Comparison of ENCODE assay signal across 16 cellular contexts in the genomic region with DNA sequence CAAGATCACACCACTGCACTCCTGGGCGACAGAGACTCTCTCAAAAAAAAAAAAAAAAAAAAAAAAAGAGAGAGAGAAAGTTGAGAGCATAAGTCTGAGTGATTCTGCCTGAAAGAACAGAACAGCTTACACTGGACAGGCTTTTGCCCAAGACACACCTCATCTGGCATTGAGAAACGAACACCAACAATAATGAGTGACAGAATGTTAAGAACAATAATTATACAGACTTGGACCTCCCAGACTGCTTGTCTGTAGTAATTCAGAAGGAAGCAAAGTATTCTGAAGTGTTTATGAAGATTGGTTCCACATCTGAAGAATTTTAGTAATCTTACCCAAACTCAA. TPM values are rescaled to one million over a fixed set of nuclear protein-coding genes. Genes with fewer than 3 reads are reported as not detected.
DNase-seq lines count a peak whose midpoint lies in the region; ATAC-seq, FAIRE-seq and TF ChIP-seq lines count a peak whose summit lies in the region.
"Had no signal": no experiment of that assay in that cellular context is flagged by ENCODE, and none has a peak within 500 bp of the region (broad histone marks: within the 10 kb centered on the region; RNA-seq: fewer than 3 reads in every experiment).

No MANE protein-coding gene starts in this region.

- peak overlapping the region; percentile 53 for H3K27ac ChIP-seq in lower lobe of right lung
- H3K27ac ChIP-seq: WERI-Rb-1 had no signal

- H3K36me3 ChIP-seq in lower lobe of right lung (no peaks in the 10 kb centered on the region), mucosa of descending colon (ENCODE audit: low read depth) (no peaks in the 10 kb centered on the region)
- H3K36me3 ChIP-seq: thoracic aorta, WERI-Rb-1 had no signal

- ATAC-seq in GM21528 (IDR thresholded peaks at IDR 0.05; ENCODE audit: low FRiP score, unreplicated experiment), result peak; percentile 12
- ATAC-seq in HG03354 (IDR thresholded peaks at IDR 0.05; ENCODE audit: poor library complexity, severe bottlenecking, unreplicated experiment), result peak; percentile 35
- peak; percentile 15 to 39 for ATAC-seq in lower lobe of right lung
- ATAC-seq in mucosa of descending colon, result no peak
- ATAC-seq in activated CD8-positive, alpha-beta memory T cell treated with anti-CD3 and anti-CD28 coated beads, Interleukin-2, amount 10 ng/mL, durations not matched to agents 7 days and 5 days, result no peak

- H3K4me3 Mint-ChIP-seq in activated CD8-positive, alpha-beta memory T cell treated with anti-CD3 and anti-CD28 coated beads, Interleukin-2, amount 10 ng/mL, durations not matched to agents 7 days and 5 days, result no peak overlapping the region
- H3K4me3 Mint-ChIP-seq: activated naive CD4-positive, alpha-beta T cell treated with anti-CD3 and anti-CD28 coated beads for 36 hours had no signal

- H3K4me1 Mint-ChIP-seq in activated CD8-positive, alpha-beta memory T cell treated with anti-CD3 and anti-CD28 coated beads, Interleukin-2, amount 10 ng/mL, durations not matched to agents 7 days and 5 days, result peaks cover 2% of the 10 kb centered on the region

- TF ChIP-seq CTCF in lower lobe of right lung (IDR thresholded peaks at IDR 0.05) (no peak), mucosa of descending colon (IDR thresholded peaks at IDR 0.05) (no peak)

- no peak overlapping the region for H3K4me3 ChIP-seq in lower lobe of right lung
- H3K4me3 ChIP-seq in mucosa of descending colon, result no peak overlapping the region

- H3K36me3 Mint-ChIP-seq in activated CD8-positive, alpha-beta memory T cell treated with anti-CD3 and anti-CD28 coated beads, Interleukin-2, amount 10 ng/mL, durations not matched to agents 7 days and 5 days, result no peaks in the 10 kb centered on the region
- H3K36me3 Mint-ChIP-seq: naive B cell had no signal

- peak; percentile 64 for FAIRE-seq in GM12891 (lab: Jason Lieb, UNC)

- H3K27me3 Mint-ChIP-seq in activated CD8-positive, alpha-beta memory T cell treated with anti-CD3 and anti-CD28 coated beads, Interleukin-2, amount 10 ng/mL, durations not matched to agents 7 days and 5 days, result no peaks in the 10 kb centered on the region
- H3K27me3 Mint-ChIP-seq: naive B cell had no signal

- TF ChIP-seq POLR2A in GM12891 (IDR thresholded peaks at IDR 0.05; ENCODE audit: low read depth, low read length), result no peak

- no peaks in the 10 kb centered on the region for H3K9me3 Mint-ChIP-seq in activated CD8-positive, alpha-beta memory T cell treated with anti-CD3 and anti-CD28 coated beads, Interleukin-2, amount 10 ng/mL, durations not matched to agents 7 days and 5 days (ENCODE audit: low read depth)
- H3K9me3 Mint-ChIP-seq: naive B cell had no signal

- intact Hi-C loops in lower lobe of right lung (cut with DNase I) (no loop called here), mucosa of descending colon (cut with DNase I, micrococcal nuclease) (no loop called here)

- CTCF ChIA-PET in activated CD8-positive, alpha-beta memory T cell treated with anti-CD3 and anti-CD28 coated beads, Interleukin-2, amount 10 ng/mL, durations not matched to agents 7 days and 5 days (lab: Charles Lee), result no interaction called here

- no peak overlapping the region for H3K27ac Mint-ChIP-seq in activated CD8-positive, alpha-beta memory T cell treated with anti-CD3 and anti-CD28 coated beads, Interleukin-2, amount 10 ng/mL, durations not matched to agents 7 days and 5 days
- H3K27ac Mint-ChIP-seq: activated naive CD4-positive, alpha-beta T cell treated with anti-CD3 and anti-CD28 coated beads for 36 hours had no signal

- H3K9me3 ChIP-seq in lower lobe of right lung (no peaks in the 10 kb centered on the region), mucosa of descending colon (no peaks in the 10 kb centered on the region)
- H3K9me3 ChIP-seq: thoracic aorta had no signal

- H3K4me1 ChIP-seq in lower lobe of right lung, result peaks cover 47% of the 10 kb centered on the region
- peaks cover 14% of the 10 kb centered on the region for H3K4me1 ChIP-seq in mucosa of descending colon (ENCODE audit: low read depth)

- no peaks in the 10 kb centered on the region for H3K27me3 ChIP-seq in lower lobe of right lung (ENCODE audit: low read depth)

- DNase-seq in GM12891 (ENCODE audit: insufficient read length, low spot score) (no peak), lower lobe of right lung (no peak), mucosa of descending colon (no peak), NCI-H2081 treated with DMSO at 0.1 percent for 48 hours (lab: John Stamatoyannopoulos, UW) (no peak), NCI-H1436 (lab: John Stamatoyannopoulos, UW) (no peak)
- DNase-seq in activated CD8-positive, alpha-beta memory T cell treated with anti-CD3 and anti-CD28 coated beads, Interleukin-2, amount 10 ng/mL, durations not matched to agents 7 days and 5 days, result no peak
- DNase-seq: effector CD4-positive, alpha-beta T cell; hypothalamus; naive B cell; NCI-H1048; stimulated activated CD4-positive, alpha-beta T cell treated with anti-CD3 and anti-CD28 coated beads, Interleukin-2, amount 100 ng/mL, for 24 hours; WERI-Rb-1 had no signal

TF ChIP-seq in GM12891, 5 proteins besides CTCF, POLR2A, EP300 and RAD21:
- no peak for TF ChIP-seq TAF1 (IDR thresholded peaks at IDR 0.05; ENCODE audit: low read depth, low read length)
- no peak for TF ChIP-seq POLR2AphosphoS5 (IDR thresholded peaks at IDR 0.05; ENCODE audit: low read depth, low read length)
- TF ChIP-seq PAX5 (IDR thresholded peaks at IDR 0.05; ENCODE audit: insufficient read depth, low read length, severe bottlenecking), result no peak
- no peak for TF ChIP-seq SPI1 (IDR thresholded peaks at IDR 0.05; ENCODE audit: low read depth, low read length)
- no peak for TF ChIP-seq POU2F2 (IDR thresholded peaks at IDR 0.05; ENCODE audit: low read depth, low read length)

RNA-seq across cellular contexts. Expression of gene ABCC4, which starts 20.0 kb away (rescaled TPM):
- polyA plus RNA-seq in GM12891 (2012; ENCODE audit: low read depth, missing spikeins), result 10.4 TPM
- 32.2 TPM for total RNA-seq in lower lobe of right lung
- total RNA-seq in mucosa of descending colon, result 10 to 100 TPM; 19.3 to 35.1 (median 30.2) TPM
- total RNA-seq in activated CD8-positive, alpha-beta memory T cell treated with anti-CD3 and anti-CD28 coated beads, Interleukin-2, amount 10 ng/mL, durations not matched to agents 7 days and 5 days, result 1 to 10 TPM; 6.4 to 7.7 TPM

Comparison
In these comparisons a context has a peak if more than half of its experiments do, and no peak if none do; other contexts are left out.
1. ATAC-seq: peak in GM21528 (single experiment), HG03354 (single experiment) and lower lobe of right lung (2 of 2); none in mucosa of descending colon (single experiment) and activated CD8-positive, alpha-beta memory T cell treated with anti-CD3 and anti-CD28 coated beads, Interleukin-2, amount 10 ng/mL, durations not matched to agents 7 days and 5 days (single experiment).